ENCODE assay signal across 8 cellular contexts in genomic region chr14:69612759-69613145, GRCh38. TPM values are rescaled to one million over a fixed set of nuclear protein-coding genes. Genes with fewer than 3 reads are reported as not detected.
DNase-seq lines count a peak whose midpoint lies in the region; ATAC-seq, FAIRE-seq and TF ChIP-seq lines count a peak whose summit lies in the region.

No MANE protein-coding gene starts in this region.

- CTCF ChIA-PET in activated CD4-positive, alpha-beta T cell treated with anti-CD3 and anti-CD28 coated beads, Interleukin-2, amount 10 ng/mL, durations not matched to agents 7 days and 5 days (lab: Charles Lee): interaction anchor here (0.6 to 1.1 kb wide), 2 partner anchors 105 to 114 kb away, joined by 3 to 4 read pairs; no protein-coding TSS in a partner anchor
- CTCF ChIA-PET in T-cell (lab: Charles Lee): interaction anchor here (0.6 to 1.1 kb wide), 4 partner anchors 9 to 23 kb away, joined by 3 read pairs; no protein-coding TSS in a partner anchor

- peaks cover 67% of the 10 kb centered on the region for H3K4me1 Mint-ChIP-seq in activated CD4-positive, alpha-beta T cell treated with anti-CD3 and anti-CD28 coated beads, Interleukin-2, amount 10 ng/mL, durations not matched to agents 7 days and 5 days
- H3K4me1 Mint-ChIP-seq in T-cell (peaks cover 73 to 76% (median 74%) of the 10 kb centered on the region in 3 donors), glutamatergic neuron (ENCODE audit: low read depth, unreplicated experiment) (peaks cover 52% of the 10 kb centered on the region)

- no peaks in the 10 kb centered on the region for H3K36me3 ChIP-seq in small intestine (ENCODE audit: control insufficient read depth in 2 of 2, insufficient read depth in 2 of 2, low read length in 2 of 2)

- peaks cover 9 to 28% of the 10 kb centered on the region in 2 donors for H3K4me1 ChIP-seq in small intestine (ENCODE audit: control insufficient read depth in 2 of 2, insufficient read depth in 1 of 2, low read depth in 1 of 2, low read length in 1 of 2)

- peak overlapping the region; percentile 97 for H3K4me3 Mint-ChIP-seq in activated CD4-positive, alpha-beta T cell treated with anti-CD3 and anti-CD28 coated beads, Interleukin-2, amount 10 ng/mL, durations not matched to agents 7 days and 5 days
- H3K4me3 Mint-ChIP-seq in T-cell (peak overlapping the region; percentile 94 to 97 (median 97)), glutamatergic neuron (ENCODE audit: unreplicated experiment) (peak overlapping the region; percentile 96)

- ATAC-seq in T-cell (replicated peaks in 1 of 4): no peak
- ATAC-seq in HG03520 (IDR thresholded peaks at IDR 0.05; ENCODE audit: unreplicated experiment): no peak
- no peak for ATAC-seq in HG03521 (IDR thresholded peaks at IDR 0.05; ENCODE audit: unreplicated experiment)

- DNase-seq in activated CD4-positive, alpha-beta T cell treated with anti-CD3 and anti-CD28 coated beads, Interleukin-2, amount 10 ng/mL, durations not matched to agents 7 days and 5 days: no peak
- no peak for DNase-seq in activated CD4-positive, alpha-beta T cell treated with anti-CD3 and anti-CD28 coated beads, Interleukin-2, amount 50 U/mL, for 1 hour
- no peak for DNase-seq in T-cell
- no peak for DNase-seq in glutamatergic neuron
- DNase-seq in small intestine: no peak
- no peak for DNase-seq in GF-D8 (lab: John Stamatoyannopoulos, UW)

- peak overlapping the region; percentile 12 to 99 for H3K4me3 ChIP-seq in small intestine (ENCODE audit: low read depth in 1 of 2, low read length in 2 of 2)

- H3K27ac ChIP-seq in small intestine (ENCODE audit: low read depth in 1 of 2, low read length in 1 of 2): peak overlapping the region; percentile 96 to 100

- no peaks in the 10 kb centered on the region for H3K27me3 ChIP-seq in small intestine (ENCODE audit: control insufficient read depth in 2 of 2, insufficient read depth in 2 of 2, low read length in 2 of 2)

- no peaks in the 10 kb centered on the region for H3K9me3 Mint-ChIP-seq in activated CD4-positive, alpha-beta T cell treated with anti-CD3 and anti-CD28 coated beads, Interleukin-2, amount 10 ng/mL, durations not matched to agents 7 days and 5 days
- H3K9me3 Mint-ChIP-seq in T-cell (no peaks in the 10 kb centered on the region), glutamatergic neuron (ENCODE audit: unreplicated experiment) (peaks cover 5% of the 10 kb centered on the region)

- FAIRE-seq in small intestine (lab: Jason Lieb, UNC): no peak

- POLR2A ChIA-PET in activated CD4-positive, alpha-beta T cell treated with anti-CD3 and anti-CD28 coated beads, Interleukin-2, amount 10 ng/mL, durations not matched to agents 7 days and 5 days (lab: Charles Lee): no interaction called here
- POLR2A ChIA-PET in T-cell (lab: Charles Lee): interaction anchor here (0.6 to 2.5 kb wide), 3 partner anchors 17 to 1117 kb away, joined by 3 to 15 read pairs (median 3); partner anchors contain the start of gene SRSF5 (in 1 of the 2)

- H3K27ac Mint-ChIP-seq in activated CD4-positive, alpha-beta T cell treated with anti-CD3 and anti-CD28 coated beads, Interleukin-2, amount 10 ng/mL, durations not matched to agents 7 days and 5 days: peak overlapping the region; percentile 98
- H3K27ac Mint-ChIP-seq in T-cell (peak overlapping the region; percentile 97 to 100), glutamatergic neuron (ENCODE audit: unreplicated experiment) (peak overlapping the region; percentile 79)

- H3K36me3 Mint-ChIP-seq in activated CD4-positive, alpha-beta T cell treated with anti-CD3 and anti-CD28 coated beads, Interleukin-2, amount 10 ng/mL, durations not matched to agents 7 days and 5 days (ENCODE audit: low read depth): peaks cover 25% of the 10 kb centered on the region
- no peaks in the 10 kb centered on the region for H3K36me3 Mint-ChIP-seq in T-cell
- H3K36me3 Mint-ChIP-seq in glutamatergic neuron (ENCODE audit: unreplicated experiment): no peaks in the 10 kb centered on the region

- WGBS in small intestine, 3 donors: 5 to 19% (median 11%) methylated on average over 2 of the region's 2 CpGs

- no peaks in the 10 kb centered on the region for H3K9me3 ChIP-seq in small intestine (ENCODE audit: control insufficient read depth, low read depth)

- no peak for TF ChIP-seq CTCF in glutamatergic neuron (IDR thresholded peaks at IDR 0.05; ENCODE audit: partially characterized antibody, unreplicated experiment)

- no peaks in the 10 kb centered on the region for H3K27me3 Mint-ChIP-seq in activated CD4-positive, alpha-beta T cell treated with anti-CD3 and anti-CD28 coated beads, Interleukin-2, amount 10 ng/mL, durations not matched to agents 7 days and 5 days
- H3K27me3 Mint-ChIP-seq in T-cell (no peaks in the 10 kb centered on the region), glutamatergic neuron (ENCODE audit: unreplicated experiment) (peaks cover 12% of the 10 kb centered on the region)

RNA-seq across cellular contexts. Expression of gene SUSD6, which starts 1.4 kb away (rescaled TPM):
- total RNA-seq in activated CD4-positive, alpha-beta T cell treated with anti-CD3 and anti-CD28 coated beads, Interleukin-2, amount 10 ng/mL, durations not matched to agents 7 days and 5 days: 10 to 100 TPM; 42.6 to 45.0 TPM
- total RNA-seq in T-cell: 10 to 100 TPM; 53.5 to 75.5 (median 60.4) TPM
- 106 TPM for total RNA-seq in glutamatergic neuron (ENCODE audit: unreplicated experiment)
- polyA plus RNA-seq in small intestine: 10 to 100 TPM; 14.3 to 18.8 (median 14.5) TPM

RNA-seq across cellular contexts. Expression of gene CCDC177, which starts 38.1 kb away (rescaled TPM):
- not detected for total RNA-seq in activated CD4-positive, alpha-beta T cell treated with anti-CD3 and anti-CD28 coated beads, Interleukin-2, amount 10 ng/mL, durations not matched to agents 7 days and 5 days
- total RNA-seq in T-cell (not detected), glutamatergic neuron (ENCODE audit: unreplicated experiment) (7.8 TPM)
- polyA plus RNA-seq in small intestine: under 1 TPM in 1 of 3 donors, not detected in 2; 0.03 TPM
